Comparison of ENCODE assay signal across 8 cellular contexts in the genomic region with DNA sequence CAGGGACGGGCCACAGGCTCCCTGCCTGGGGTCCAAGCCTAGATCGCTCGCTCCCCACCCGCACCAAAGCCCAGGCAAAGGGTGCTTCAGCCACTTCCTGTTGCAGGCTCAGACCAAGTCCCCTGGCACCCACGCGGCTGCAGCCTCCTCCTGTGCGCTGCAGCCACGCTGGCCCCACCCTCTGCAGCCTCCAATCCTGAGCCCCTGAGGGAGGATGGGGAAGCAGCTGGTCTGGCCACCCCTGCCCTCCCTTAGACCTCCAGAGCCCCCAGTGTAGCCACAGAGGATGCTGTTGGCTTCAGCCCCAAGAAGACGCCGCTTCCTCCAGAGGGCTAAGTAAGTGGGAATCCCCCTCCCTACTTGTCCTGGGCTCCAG. TPM values are rescaled to one million over a fixed set of nuclear protein-coding genes. Genes with fewer than 3 reads are reported as not detected.
DNase-seq lines count a peak whose midpoint lies in the region; ATAC-seq and TF ChIP-seq lines count a peak whose summit lies in the region.

No MANE protein-coding gene starts in this region.

- H3K4me1 Mint-ChIP-seq in IgD-negative memory B cell (peaks cover 4 to 16% (median 11%) of the 10 kb centered on the region in 3 donors), Calu3 (ENCODE audit: low read depth, unreplicated experiment) (peaks cover 11% of the 10 kb centered on the region)

- TF ChIP-seq CTCF in ovary (IDR thresholded peaks at IDR 0.05) (no peak), Calu3 (IDR thresholded peaks at IDR 0.05; ENCODE audit: unreplicated experiment) (no peak)

- H3K9me3 Mint-ChIP-seq in IgD-negative memory B cell (no peaks in the 10 kb centered on the region), Calu3 (ENCODE audit: low read depth, unreplicated experiment) (no peaks in the 10 kb centered on the region)

- H3K4me1 ChIP-seq in ovary (ENCODE audit: insufficient read depth), result peaks cover 16% of the 10 kb centered on the region

- no peak for TF ChIP-seq EP300 in ovary (IDR thresholded peaks at IDR 0.05)

- H3K4me3 Mint-ChIP-seq in IgD-negative memory B cell, result peak overlapping the region; percentile 79 to 96 (median 92)
- H3K4me3 Mint-ChIP-seq in Calu3 (ENCODE audit: low read depth, unreplicated experiment), result no peak overlapping the region

- no peak overlapping the region for H3K4me3 ChIP-seq in ovary

- peak; percentile 43 for DNase-seq in dermis blood vessel endothelial cell
- peak; percentile 32 to 60 (median 51) for DNase-seq in ovary
- DNase-seq in Calu3, result no peak
- no peak for DNase-seq in NCI-H526 treated with DMSO at 0.1 percent for 48 hours (lab: John Stamatoyannopoulos, UW)

- no peaks in the 10 kb centered on the region for H3K9me3 ChIP-seq in ovary

- H3K36me3 Mint-ChIP-seq in IgD-negative memory B cell (peaks cover 3% of the 10 kb centered on the region), Calu3 (ENCODE audit: insufficient read depth, unreplicated experiment) (peaks cover 4% of the 10 kb centered on the region)

- peak overlapping the region; percentile 86 to 96 (median 93) for H3K27ac Mint-ChIP-seq in IgD-negative memory B cell
- H3K27ac Mint-ChIP-seq in Calu3 (ENCODE audit: unreplicated experiment), result no peak overlapping the region

- no TSS peak for BruUV-seq in Calu3 (replicated peaks; lab: Mats Ljungman, UMichigan)

- peak; percentile 41 for ATAC-seq in GM21526 (IDR thresholded peaks at IDR 0.05; ENCODE audit: low FRiP score, unreplicated experiment)
- no peak for ATAC-seq in HG03097 (IDR thresholded peaks at IDR 0.05; ENCODE audit: low FRiP score, unreplicated experiment)

- CTCF ChIA-PET in Calu3 (lab: Charles Lee), result interaction anchor here (2.0 kb wide), 1 partner anchor 9 kb away, joined by 5 read pairs; the partner anchor contains the start of gene LIMK1

- H3K27me3 Mint-ChIP-seq in IgD-negative memory B cell, result no peaks in the 10 kb centered on the region
- no peaks in the 10 kb centered on the region for H3K27me3 Mint-ChIP-seq in Calu3 (ENCODE audit: unreplicated experiment)

- 27 to 50% (median 49%) methylated on average over 6 to 10 of the region's 10 CpGs for WGBS in ovary, 3 donors

- H3K27ac ChIP-seq in ovary, result peak overlapping the region in 1 of 2 donors; percentile 37

- peak; percentile 52 for TF ChIP-seq POLR2A in GM10847 (IDR thresholded peaks at IDR 0.05; ENCODE audit: extremely low read depth, insufficient read length)
- TF ChIP-seq POLR2A in ovary (IDR thresholded peaks at IDR 0.05), result no peak

- no peaks in the 10 kb centered on the region for H3K27me3 ChIP-seq in ovary

- intact Hi-C loops in ovary (cut with DNase I) (no loop called here), Calu3 (cut with micrococcal nuclease; ENCODE audit: unreplicated experiment) (no loop called here)

- H3K36me3 ChIP-seq in ovary, result no peaks in the 10 kb centered on the region

RNA-seq across cellular contexts. Expression of gene LIMK1, which starts 9.3 kb away (rescaled TPM):
- 14.6 TPM for polyA plus RNA-seq in IgD-negative memory B cell
- total RNA-seq in dermis blood vessel endothelial cell, result 20.4 and 32.7 TPM in 2 replicates
- 10 to 100 TPM in 6 of 7 donors, 1 to 10 TPM in 1; 8.2 to 38.7 (median 29.1) TPM for total RNA-seq in ovary
- polyA plus RNA-seq in ovary, result 10 to 100 TPM in 1 of 2 donors, 1 to 10 TPM in 1; 7.6 to 16.5 TPM
- total RNA-seq in Calu3 (2022), result 32.2 and 34.4 TPM in 2 replicates

Comparison
In these comparisons a context has a peak if more than half of its experiments do, and no peak if none do; other contexts are left out.
1. DNase-seq: peak in dermis blood vessel endothelial cell (single experiment) and ovary (5 of 5); none in Calu3 (single experiment) and NCI-H526 treated with DMSO at 0.1 percent for 48 hours (single experiment).